Comparison of ENCODE assay signal across 16 cellular contexts in genomic region chr18:79545714-79546113, GRCh38.
DNase-seq lines count a peak whose midpoint lies in the region; TF ChIP-seq lines count a peak whose summit lies in the region.
"Had no signal": no experiment of that assay in that cellular context is flagged by ENCODE, and none has a peak within 500 bp of the region (broad histone marks: within the 10 kb centered on the region; RNA-seq: fewer than 3 reads in every experiment).

No MANE protein-coding gene starts in this region.

- H3K27me3 ChIP-seq in endodermal cell (ENCODE audit: control insufficient read depth, insufficient read depth, low read length, poor library complexity, severe bottlenecking) (no peaks in the 10 kb centered on the region), spleen (replicated peaks in 1 of 7) (peaks cover 0 to 33% (median 0%) of the 10 kb centered on the region in 7 donors)
- H3K27me3 ChIP-seq: SJCRH30 had no signal

- peak; percentile 31 for DNase-seq in endodermal cell
- DNase-seq in mesenteric fat pad (ENCODE audit: low spot score), result peak; percentile 72
- peak; percentile 56 for DNase-seq in spleen
- DNase-seq in NK-92 (lab: John Stamatoyannopoulos, UW; ENCODE audit: unreplicated experiment), result no peak
- no peak for DNase-seq in anterior cingulate cortex (lab: John Stamatoyannopoulos, UW)
- no peak for DNase-seq in NCI-H345 (lab: John Stamatoyannopoulos, UW)
- DNase-seq: DMS 273 treated with DMSO at 0.1 percent for 48 hours, GF-D8, KG1, NCI-H1048, NCI-H1694, NCI-H446 treated with DMSO at 0.1 percent for 48 hours, SJCRH30 had no signal

- TF ChIP-seq POLR2A in spleen (IDR thresholded peaks at IDR 0.05), result no peak

- no peaks in the 10 kb centered on the region for H3K4me1 ChIP-seq in HEK293 (ENCODE audit: control insufficient read depth, insufficient read depth, low read length)
- no peaks in the 10 kb centered on the region for H3K4me1 ChIP-seq in endodermal cell (ENCODE audit: control insufficient read depth, insufficient read depth, low read length)
- no peaks in the 10 kb centered on the region for H3K4me1 ChIP-seq in spleen

- TF ChIP-seq CTCF in HEK293 (tag by site-specific recombination; IDR thresholded peaks at IDR 0.05) (no peak), endodermal cell (conservative IDR thresholded peaks at IDR 0.05) (no peak), spleen (IDR thresholded peaks at IDR 0.05 in 8 of 11, conservative IDR thresholded peaks at IDR 0.05 in 3 of 11) (no peak)

- no peaks in the 10 kb centered on the region for H3K4me1 Mint-ChIP-seq in endodermal cell
- H3K4me1 Mint-ChIP-seq: CD14-positive monocyte had no signal

- peaks cover 3% of the 10 kb centered on the region for H3K27me3 Mint-ChIP-seq in endodermal cell (ENCODE audit: insufficient read depth)

- WGBS in endodermal cell (ENCODE audit: insufficient coverage in 1 of 2, insufficient read length in 1 of 2), 2 experiments, result 95 to 99% methylated on average over 12 to 18 of the region's 18 CpGs
- 48 to 66% (median 57%) methylated on average over 10 to 18 of the region's 18 CpGs for WGBS in spleen, 5 donors

- H3K27ac ChIP-seq in HEK293 (ENCODE audit: extremely low read depth, low read depth, low read length) (no peak overlapping the region), endodermal cell (ENCODE audit: low read depth, low read length) (no peak overlapping the region), spleen (no peak overlapping the region)
- H3K27ac ChIP-seq: RWPE1, SJCRH30 had no signal

- no peak overlapping the region for H3K9ac ChIP-seq in endodermal cell (ENCODE audit: extremely low read depth, low read length, poor library complexity, severe bottlenecking)

- intact Hi-C loops in spleen (cut with DNase I; ENCODE audit: low total_unique reads), result no loop called here

- H3K4me3 ChIP-seq in HEK293 (ENCODE audit: low read depth, low read length) (no peak overlapping the region), endodermal cell (ENCODE audit: low read length) (no peak overlapping the region), spleen (no peak overlapping the region)
- H3K4me3 ChIP-seq: SJCRH30 had no signal

- H3K36me3 ChIP-seq in HEK293 (ENCODE audit: control insufficient read depth in 2 of 2, insufficient read depth in 1 of 2, low read length in 2 of 2), result no peaks in the 10 kb centered on the region
- no peaks in the 10 kb centered on the region for H3K36me3 ChIP-seq in endodermal cell (ENCODE audit: control insufficient read depth, insufficient read depth, low read length)
- H3K36me3 ChIP-seq in spleen, result no peaks in the 10 kb centered on the region
- H3K36me3 ChIP-seq: SJCRH30 had no signal

- CTCF ChIA-PET in HEK293 (lab: Yijun Ruan, JAX), result no interaction called here

- H3K9me3 ChIP-seq in HEK293 (ENCODE audit: control insufficient read depth, insufficient read depth, low read depth, low read length) (no peaks in the 10 kb centered on the region), endodermal cell (ENCODE audit: control insufficient read depth, low read length) (no peaks in the 10 kb centered on the region), spleen (no peaks in the 10 kb centered on the region)
- H3K9me3 ChIP-seq: SJCRH30 had no signal

- no peak overlapping the region for H3K27ac Mint-ChIP-seq in endodermal cell

- no peaks in the 10 kb centered on the region for H3K36me3 Mint-ChIP-seq in endodermal cell (ENCODE audit: low read depth)
- H3K36me3 Mint-ChIP-seq: CD14-positive monocyte had no signal

- H3K9me3 Mint-ChIP-seq in endodermal cell, result peaks cover 17% of the 10 kb centered on the region

- no peak overlapping the region for H3K4me3 Mint-ChIP-seq in endodermal cell
- H3K4me3 Mint-ChIP-seq: CD14-positive monocyte had no signal

- POLR2A ChIA-PET in HEK293 (lab: Yijun Ruan, JAX), result no interaction called here

TF ChIP-seq in HEK293, 187 proteins besides CTCF, POLR2A, EP300 and RAD21:
- TF ChIP-seq ZNF843 (tag by site-specific recombination; IDR thresholded peaks at IDR 0.05), result no peak
- peak; percentile 43; the same call in 1 of the 2 replicates for TF ChIP-seq KLF1 (tag by site-specific recombination; IDR thresholded peaks at IDR 0.05)

Comparison
In these comparisons a context has a peak if more than half of its experiments do, and no peak if none do; other contexts are left out.
1. DNase-seq: peak in endodermal cell (single experiment), mesenteric fat pad (single experiment) and spleen (single experiment); none in NK-92 (single experiment), anterior cingulate cortex (0 of 58) and NCI-H345 (single experiment).